ENCODE assay signal across 22 cellular contexts in genomic region chr7:24138366-24138765, GRCh38.
DNase-seq lines count a peak whose midpoint lies in the region; ATAC-seq, FAIRE-seq and TF ChIP-seq lines count a peak whose summit lies in the region.
"Had no signal": no experiment of that assay in that cellular context is flagged by ENCODE, and none has a peak within 500 bp of the region (broad histone marks: within the 10 kb centered on the region; RNA-seq: fewer than 3 reads in every experiment).

No MANE protein-coding gene starts in this region.

- no peak overlapping the region for H2AFZ ChIP-seq in SK-N-SH (ENCODE audit: low read depth)
- H2AFZ ChIP-seq: PC-9 had no signal

- no peaks in the 10 kb centered on the region for H3K79me2 ChIP-seq in SK-N-SH (ENCODE audit: insufficient read depth)

- no peak overlapping the region for H3K27ac ChIP-seq in SK-N-SH (ENCODE audit: low read depth in 2 of 2, low read length in 1 of 2)
- H3K27ac ChIP-seq in left ventricle myocardium inferior (replicated peaks): no peak overlapping the region
- H3K27ac ChIP-seq in small intestine (ENCODE audit: low read depth in 1 of 2, low read length in 1 of 2): no peak overlapping the region
- H3K27ac ChIP-seq: C4-2B, PC-9, SJSA1 had no signal

- no peak overlapping the region for H3K4me3 ChIP-seq in SK-N-SH (ENCODE audit: low read depth in 2 of 2, low read length in 1 of 2)
- no peak overlapping the region for H3K4me3 ChIP-seq in bronchial epithelial cell (ENCODE audit: low read depth, low read length)
- no peak overlapping the region for H3K4me3 ChIP-seq in left ventricle myocardium inferior
- H3K4me3 ChIP-seq in small intestine (ENCODE audit: low read depth in 1 of 2, low read length in 2 of 2): no peak overlapping the region
- H3K4me3 ChIP-seq: K562, PC-9, SJSA1 had no signal

- H3K9me3 ChIP-seq in SK-N-SH (no peaks in the 10 kb centered on the region), left ventricle myocardium inferior (replicated peaks) (no peaks in the 10 kb centered on the region), small intestine (ENCODE audit: control insufficient read depth, low read depth) (no peaks in the 10 kb centered on the region)
- H3K9me3 ChIP-seq: SJSA1 had no signal

- no peaks in the 10 kb centered on the region for H3K9me2 ChIP-seq in SK-N-SH

- ATAC-seq in SK-N-SH treated with all-trans-retinoic acid at 6 μM for 48 hours: no peak
- ATAC-seq: CD8-positive, alpha-beta T cell; K562; Right ventricle myocardium inferior had no signal

- no peak for TF ChIP-seq CTCF in SK-N-SH (IDR thresholded peaks at IDR 0.05)
- no peak for TF ChIP-seq CTCF in bronchial epithelial cell (IDR thresholded peaks at IDR 0.05; ENCODE audit: insufficient read depth, low read length, severe bottlenecking)
- TF ChIP-seq CTCF in left ventricle myocardium inferior (IDR thresholded peaks at IDR 0.05; ENCODE audit: borderline replicate concordance): no peak

- CTCF ChIA-PET in SK-N-SH (lab: Yijun Ruan, JAX): interaction anchor here (0.6 to 1.3 kb wide), 3 partner anchors 13 to 273 kb away, joined by 3 to 4 read pairs (median 3); no protein-coding TSS in a partner anchor

- H3K4me2 ChIP-seq in SK-N-SH: no peak overlapping the region
- H3K4me2 ChIP-seq: PC-9 had no signal

- no peaks in the 10 kb centered on the region for H4K20me1 ChIP-seq in SK-N-SH (ENCODE audit: insufficient read depth)

- TF ChIP-seq EP300 in SK-N-SH (IDR thresholded peaks at IDR 0.05; ENCODE audit: borderline replicate concordance in 1 of 2, low read depth in 1 of 2, low read length in 1 of 2): no peak

- no peak for TF ChIP-seq RAD21 in SK-N-SH (IDR thresholded peaks at IDR 0.05; ENCODE audit: low read length)

- H3K27me3 ChIP-seq in SK-N-SH (ENCODE audit: insufficient read depth) (no peaks in the 10 kb centered on the region), bronchial epithelial cell (ENCODE audit: control insufficient read depth, insufficient read depth, low read length) (no peaks in the 10 kb centered on the region), left ventricle myocardium inferior (ENCODE audit: low read depth) (no peaks in the 10 kb centered on the region), small intestine (ENCODE audit: control insufficient read depth in 2 of 2, insufficient read depth in 2 of 2, low read length in 2 of 2) (no peaks in the 10 kb centered on the region)

- intact Hi-C loops in left ventricle myocardium inferior (cut with micrococcal nuclease): no loop called here

- no peaks in the 10 kb centered on the region for H3F3A ChIP-seq in SK-N-SH (replicated peaks; ENCODE audit: insufficient read depth)

- no peaks in the 10 kb centered on the region for H3K36me3 ChIP-seq in SK-N-SH (replicated peaks in 1 of 2; ENCODE audit: control insufficient read depth in 1 of 2, insufficient read depth in 2 of 2, low read length in 1 of 2)
- no peaks in the 10 kb centered on the region for H3K36me3 ChIP-seq in bronchial epithelial cell (ENCODE audit: control insufficient read depth, insufficient read depth, low read length)
- H3K36me3 ChIP-seq in left ventricle myocardium inferior: no peaks in the 10 kb centered on the region
- no peaks in the 10 kb centered on the region for H3K36me3 ChIP-seq in small intestine (ENCODE audit: control insufficient read depth in 2 of 2, insufficient read depth in 2 of 2, low read length in 2 of 2)
- H3K36me3 ChIP-seq: SJSA1 had no signal

- H3K4me1 ChIP-seq in SK-N-SH (ENCODE audit: control insufficient read depth in 1 of 2, insufficient read depth in 2 of 2, low read depth in 1 of 2, low read length in 1 of 2) (peaks cover 0 to 14% of the 10 kb centered on the region in 2 experiments; a peak in 2 of 4 replicates), left ventricle myocardium inferior (no peaks in the 10 kb centered on the region), small intestine (ENCODE audit: control insufficient read depth in 2 of 2, insufficient read depth in 1 of 2, low read depth in 1 of 2, low read length in 1 of 2) (peaks cover 4% of the 10 kb centered on the region in 2 donors)
- H3K4me1 ChIP-seq: SJSA1 had no signal

- H3K9ac ChIP-seq in SK-N-SH: no peak overlapping the region

- POLR2A ChIA-PET in SK-N-SH (lab: Yijun Ruan, JAX): no interaction called here

- FAIRE-seq in bronchial epithelial cell (lab: Jason Lieb, UNC) (no peak), small intestine (lab: Jason Lieb, UNC) (no peak)
- FAIRE-seq: GM18507, H54, K562 had no signal

- peak; percentile 59 for DNase-seq in SK-N-SH
- DNase-seq in NCI-H69 (lab: John Stamatoyannopoulos, UW): peak; percentile 43
- peak; percentile 10 for DNase-seq in bronchial epithelial cell (ENCODE audit: low read depth)
- DNase-seq in left ventricle myocardium inferior: no peak
- no peak for DNase-seq in middle frontal gyrus (ENCODE audit: extremely low spot score, low spot score)
- no peak for DNase-seq in small intestine
- DNase-seq: CD8-positive, alpha-beta T cell; DMS153; DND-41; Kasumi-1; MV-4-11; NCI-H2029; NCI-H524; NCI-H774; PC-9 had no signal

TF ChIP-seq in SK-N-SH, 30 proteins besides CTCF, POLR2A, EP300 and RAD21 (continues in another document):
- TF ChIP-seq FOXM1 (IDR thresholded peaks at IDR 0.05; ENCODE audit: low read depth) (no peak), FOSL2 (IDR thresholded peaks at IDR 0.05; ENCODE audit: borderline replicate concordance, low read depth) (no peak), TCF12 (IDR thresholded peaks at IDR 0.05) (no peak), POLR2AphosphoS5 (IDR thresholded peaks at IDR 0.05; ENCODE audit: low read depth, low read length) (no peak)
- TF ChIP-seq, protein P1, sequence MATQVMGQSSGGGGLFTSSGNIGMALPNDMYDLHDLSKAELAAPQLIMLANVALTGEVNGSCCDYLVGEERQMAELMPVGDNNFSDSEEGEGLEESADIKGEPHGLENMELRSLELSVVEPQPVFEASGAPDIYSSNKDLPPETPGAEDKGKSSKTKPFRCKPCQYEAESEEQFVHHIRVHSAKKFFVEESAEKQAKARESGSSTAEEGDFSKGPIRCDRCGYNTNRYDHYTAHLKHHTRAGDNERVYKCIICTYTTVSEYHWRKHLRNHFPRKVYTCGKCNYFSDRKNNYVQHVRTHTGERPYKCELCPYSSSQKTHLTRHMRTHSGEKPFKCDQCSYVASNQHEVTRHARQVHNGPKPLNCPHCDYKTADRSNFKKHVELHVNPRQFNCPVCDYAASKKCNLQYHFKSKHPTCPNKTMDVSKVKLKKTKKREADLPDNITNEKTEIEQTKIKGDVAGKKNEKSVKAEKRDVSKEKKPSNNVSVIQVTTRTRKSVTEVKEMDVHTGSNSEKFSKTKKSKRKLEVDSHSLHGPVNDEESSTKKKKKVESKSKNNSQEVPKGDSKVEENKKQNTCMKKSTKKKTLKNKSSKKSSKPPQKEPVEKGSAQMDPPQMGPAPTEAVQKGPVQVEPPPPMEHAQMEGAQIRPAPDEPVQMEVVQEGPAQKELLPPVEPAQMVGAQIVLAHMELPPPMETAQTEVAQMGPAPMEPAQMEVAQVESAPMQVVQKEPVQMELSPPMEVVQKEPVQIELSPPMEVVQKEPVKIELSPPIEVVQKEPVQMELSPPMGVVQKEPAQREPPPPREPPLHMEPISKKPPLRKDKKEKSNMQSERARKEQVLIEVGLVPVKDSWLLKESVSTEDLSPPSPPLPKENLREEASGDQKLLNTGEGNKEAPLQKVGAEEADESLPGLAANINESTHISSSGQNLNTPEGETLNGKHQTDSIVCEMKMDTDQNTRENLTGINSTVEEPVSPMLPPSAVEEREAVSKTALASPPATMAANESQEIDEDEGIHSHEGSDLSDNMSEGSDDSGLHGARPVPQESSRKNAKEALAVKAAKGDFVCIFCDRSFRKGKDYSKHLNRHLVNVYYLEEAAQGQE (IDR thresholded peaks at IDR 0.05; ENCODE audit: low read depth, low read length): no peak

TF ChIP-seq in SK-N-SH treated with all-trans-retinoic acid at 6 μM for 48 hours, 23 proteins besides CTCF, POLR2A, EP300 and RAD21:
- TF ChIP-seq ZNF565 (CRISPR knock-in tag; conservative IDR thresholded peaks at IDR 0.05; ENCODE audit: low read depth) (no peak), ZC3H10 (CRISPR knock-in tag; IDR thresholded peaks at IDR 0.05) (no peak), ZNF70 (CRISPR knock-in tag; IDR thresholded peaks at IDR 0.05) (no peak), PATZ1 (CRISPR knock-in tag; IDR thresholded peaks at IDR 0.05; ENCODE audit: borderline replicate concordance) (no peak), BACH2 (CRISPR knock-in tag; IDR thresholded peaks at IDR 0.05; ENCODE audit: borderline replicate concordance) (no peak), POU6F1 (CRISPR knock-in tag; IDR thresholded peaks at IDR 0.05; ENCODE audit: borderline replicate concordance, low read depth) (no peak)

Comparison
In these comparisons a context has a peak if more than half of its experiments do, and no peak if none do; other contexts are left out.
1. DNase-seq: peak in SK-N-SH (single experiment), NCI-H69 (single experiment) and bronchial epithelial cell (single experiment); none in left ventricle myocardium inferior (single experiment), middle frontal gyrus (single experiment) and small intestine (single experiment).